In the genomic region with DNA sequence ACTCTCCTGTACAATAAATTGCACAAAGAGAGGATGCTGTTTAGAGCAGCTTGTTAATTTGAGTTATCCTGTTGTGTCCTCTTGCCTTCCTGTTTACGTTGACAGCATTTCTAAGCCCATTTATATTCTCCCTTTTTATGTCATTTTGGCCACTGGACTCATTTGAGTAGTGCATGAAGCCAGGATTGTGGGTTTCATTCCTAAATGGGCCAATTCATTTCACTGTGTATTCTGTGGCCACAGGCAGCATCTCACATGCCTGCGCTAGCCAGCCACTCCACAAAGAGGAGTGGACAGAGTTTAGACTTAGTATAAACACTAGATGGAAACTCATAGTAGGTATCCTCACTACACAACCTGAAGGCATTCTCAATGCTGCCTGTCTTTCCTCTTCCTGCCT, we compare ENCODE assay signal across 19 cellular contexts.
"Had no signal": no experiment of that assay in that cellular context is flagged by ENCODE, and none has a peak within 500 bp of the region (broad histone marks: within the 10 kb centered on the region; RNA-seq: fewer than 3 reads in every experiment).

No MANE protein-coding gene starts in this region.

- H3K27ac Mint-ChIP-seq: natural killer cell had no signal

- H3K4me1 Mint-ChIP-seq: natural killer cell had no signal

- H3K4me1 ChIP-seq: colonic mucosa had no signal

- H3K9me3 ChIP-seq: colonic mucosa, gastrocnemius medialis, ovary, right atrium auricular region, sigmoid colon, stomach, thoracic aorta, transverse colon had no signal

- H3K4me3 Mint-ChIP-seq: natural killer cell, neural crest cell had no signal

- H3K27ac ChIP-seq: colonic mucosa, gastrocnemius medialis, ovary, right atrium auricular region, sigmoid colon, thoracic aorta, transverse colon had no signal

- H3K36me3 ChIP-seq: colonic mucosa, gastrocnemius medialis, ovary, right atrium auricular region, sigmoid colon, stomach, thoracic aorta, transverse colon had no signal

- H3K9me3 Mint-ChIP-seq: natural killer cell, neural crest cell had no signal

- ATAC-seq: gastrocnemius medialis, left lobe of liver, natural killer cell had no signal

- H3K4me3 ChIP-seq: colonic mucosa, gastrocnemius medialis, ovary, right atrium auricular region, sigmoid colon, skin epidermis, stomach, thoracic aorta, transverse colon had no signal

- H3K36me3 Mint-ChIP-seq: natural killer cell had no signal

- H3K27me3 ChIP-seq: colonic mucosa, gastrocnemius medialis, ovary, right atrium auricular region, sigmoid colon, stomach, transverse colon had no signal

- DNase-seq: colonic mucosa; dermis blood vessel endothelial cell; erythroblast; gastrocnemius medialis; islet precursor cell; natural killer cell; nucleus accumbens; ovary; sigmoid colon; stimulated activated CD4-positive, alpha-beta T cell treated with anti-CD3 and anti-CD28 coated beads, Interleukin-2, amount 100 ng/mL, for 24 hours; stimulated activated naive CD4-positive, alpha-beta T cell; stomach; substantia nigra; transverse colon had no signal
